8 cellular contexts compared by ENCODE assay signal in genomic region chr13:91346848-91347211, GRCh38. TPM values are rescaled to one million over a fixed set of nuclear protein-coding genes. Genes with fewer than 3 reads are reported as not detected.
A peak's percentile ranks its signal among the peaks of the same experiment; 100 is the strongest.
DNase-seq lines count a peak whose midpoint lies in the region; ATAC-seq, FAIRE-seq and TF ChIP-seq lines count a peak whose summit lies in the region.

No MANE protein-coding gene starts in this region.

- SMC1A ChIA-PET in GM12878 (lab: Charles Lee; ENCODE audit: uncharacterized antibody, unreplicated experiment): interaction anchor here (0.6 to 4.6 kb wide), 10 partner anchors 15 to 183 kb away, joined by 3 to 47 read pairs (median 3); no protein-coding TSS in a partner anchor

- H3K36me3 ChIP-seq in BJ (ENCODE audit: control insufficient read depth, insufficient read depth, low read length) (no peaks in the 10 kb centered on the region), GM12878 (ENCODE audit: control insufficient read depth in 2 of 2, insufficient read depth in 2 of 2, low read length in 1 of 2) (peaks cover 3 to 9% of the 10 kb centered on the region in 2 experiments; a peak in 3 of 4 replicates), kidney (ENCODE audit: control insufficient read depth in 1 of 2, insufficient read depth in 2 of 2, low read length in 2 of 2) (peaks cover 2 to 5% of the 10 kb centered on the region in 2 donors)

- under 1% methylated on average over 11 of the region's 11 CpGs for WGBS in GM12878 (ENCODE audit: insufficient coverage, insufficient replicate concordance, low lambda C conversion rate, missing lambda C conversion rate)

- TF ChIP-seq POLR2A in GM12878 (IDR thresholded peaks at IDR 0.05; ENCODE audit: low read depth, low read length): no peak

- BruUV-seq in GM12878 (replicated peaks; lab: Mats Ljungman, UMichigan): TSS peak; percentile 80

- peak overlapping the region; percentile 98 for H3K4me2 ChIP-seq in GM12878 (ENCODE audit: control insufficient read depth, insufficient read depth)

- intact Hi-C loops in GM12878 (cut with micrococcal nuclease; ENCODE audit: unreplicated experiment): loop anchor here (2.0 kb wide), 1 partner anchor 16 kb away; no protein-coding TSS in a partner anchor
- intact Hi-C loops in kidney (cut with DNase I): no loop called here

- FAIRE-seq in GM12878 (lab: Jason Lieb, UNC) (no peak), kidney (lab: Jason Lieb, UNC) (no peak)

- no peaks in the 10 kb centered on the region for H3K9me3 ChIP-seq in GM12878 (replicated peaks; ENCODE audit: control insufficient read depth, insufficient read depth, low read length)
- no peaks in the 10 kb centered on the region for H3K9me3 ChIP-seq in kidney (ENCODE audit: control insufficient read depth in 1 of 2, low read length in 2 of 2)

- H3K79me2 ChIP-seq in GM12878 (ENCODE audit: control insufficient read depth, insufficient read depth, low read length): peaks cover 42% of the 10 kb centered on the region

- TF ChIP-seq RAD21 in GM12878 (IDR thresholded peaks at IDR 0.05; ENCODE audit: insufficient read depth, low read depth, low read length): no peak

- CTCF ChIA-PET in BJ (lab: Yijun Ruan, JAX) (no interaction called here), RWPE1 (lab: Yijun Ruan, JAX) (no interaction called here), GM12878 (lab: Yijun Ruan, JAX) (interaction anchor here (0.6 to 2.8 kb wide), 6 partner anchors 16 to 212 kb away, joined by 3 to 40 read pairs (median 6); no protein-coding TSS in a partner anchor)

- POLR2A ChIA-PET in BJ (lab: Charles Lee) (no interaction called here), RWPE1 (lab: Yijun Ruan, JAX; ENCODE audit: low non-redundant PET) (no interaction called here), GM12878 (lab: Charles Lee) (interaction anchor here (0.9 to 3.2 kb wide), 5 partner anchors 12 to 35 kb away, joined by 3 to 15 read pairs (median 7); no protein-coding TSS in a partner anchor)

- DNase-seq in BJ (ENCODE audit: low read depth): no peak
- DNase-seq in RWPE1 (ENCODE audit: low spot score): no peak
- peak; percentile 25 for DNase-seq in GM12878 (ENCODE audit: low read depth, low spot score)
- no peak for DNase-seq in kidney
- DNase-seq in stimulated activated CD4-positive, alpha-beta T cell treated with anti-CD3 and anti-CD28 coated beads, Interleukin-4, amount 100 ng/mL, for 24 hours: peak; percentile 66
- DNase-seq in ACHN: no peak

- TF ChIP-seq EP300 in GM12878 (IDR thresholded peaks at IDR 0.05; ENCODE audit: borderline replicate concordance in 1 of 2, control insufficient read depth in 1 of 2, low read depth in 2 of 2, low read length in 2 of 2): no peak

- H3K27me3 ChIP-seq in BJ (ENCODE audit: control insufficient read depth, insufficient read depth, low read length) (no peaks in the 10 kb centered on the region), GM12878 (replicated peaks in 1 of 2; ENCODE audit: control insufficient read depth in 2 of 2, insufficient read depth in 2 of 2, low read length in 1 of 2) (no peaks in the 10 kb centered on the region)

- no peak for TF ChIP-seq CTCF in BJ (IDR thresholded peaks at IDR 0.05; ENCODE audit: insufficient read depth, low read depth, low read length)
- TF ChIP-seq CTCF in RWPE1 (conservative IDR thresholded peaks at IDR 0.05; ENCODE audit: low read depth): no peak
- no peak for TF ChIP-seq CTCF in GM12878 (IDR thresholded peaks at IDR 0.05 in 2 of 3, conservative IDR thresholded peaks at IDR 0.05 in 1 of 3; ENCODE audit: control insufficient read depth in 2 of 3, extremely low read depth in 1 of 3, insufficient read depth in 1 of 3, low read depth in 3 of 3, low read length in 3 of 3)
- TF ChIP-seq CTCF in kidney (IDR thresholded peaks at IDR 0.05; ENCODE audit: borderline replicate concordance, extremely low read depth, insufficient read depth): no peak

- H3K4me3 ChIP-seq in BJ (ENCODE audit: low read depth, low read length) (peak overlapping the region; percentile 45), GM12878 (peak overlapping the region; percentile 72), kidney (ENCODE audit: low read length in 2 of 2) (peak overlapping the region; percentile 63 to 78)

- H3K9ac ChIP-seq in GM12878 (ENCODE audit: control insufficient read depth, insufficient read depth, low read length) (peak overlapping the region; percentile 84), kidney (ENCODE audit: low read length in 2 of 2) (peak overlapping the region; percentile 38 to 75)

- peak overlapping the region; percentile 69 for H2AFZ ChIP-seq in GM12878 (ENCODE audit: control insufficient read depth, low read depth, low read length)

- in situ Hi-C loops in GM12878 (cut with MboI): no loop called here
- in situ Hi-C loops in ACHN (cut with HindIII; ENCODE audit: low pct_ligation_motif_present, low pct_unique_long_range_greater_than_20kb, low sequenced_read_pairs): no loop called here

- H3K4me1 ChIP-seq in GM12878 (ENCODE audit: control insufficient read depth, insufficient read depth, low read length) (peaks cover 11% of the 10 kb centered on the region; the same call in 1 of the 2 replicates), kidney (ENCODE audit: control insufficient read depth in 1 of 2, insufficient read depth in 1 of 2, low read depth in 1 of 2, low read length in 2 of 2) (peaks cover 5 to 8% of the 10 kb centered on the region in 2 donors)

- H4K20me1 ChIP-seq in GM12878 (ENCODE audit: control insufficient read depth, insufficient read depth): peaks cover 5% of the 10 kb centered on the region; the same call in 1 of the 2 replicates

- RAD21 ChIA-PET in GM12878 (lab: Charles Lee; ENCODE audit: unreplicated experiment): interaction anchor here (0.5 to 4.4 kb wide), 4 partner anchors 15 to 45 kb away, joined by 3 to 60 read pairs (median 18); no protein-coding TSS in a partner anchor

- H3K27ac ChIP-seq in RWPE1 (peak overlapping the region; percentile 91), GM12878 (ENCODE audit: control insufficient read depth, insufficient read depth) (peak overlapping the region; percentile 81), kidney (ENCODE audit: low read depth in 2 of 2, low read length in 2 of 2) (peak overlapping the region in 1 of 2 donors; percentile 2)

- ATAC-seq in GM18909 (IDR thresholded peaks at IDR 0.05; ENCODE audit: poor library complexity, unreplicated experiment) (peak; percentile 26), HG03103 (IDR thresholded peaks at IDR 0.05; ENCODE audit: low read depth, unreplicated experiment) (peak; percentile 25), GM12878 (peak; percentile 44)

TF ChIP-seq in GM12878, 131 proteins besides CTCF, POLR2A, EP300 and RAD21 (continues in another document):
- TF ChIP-seq GABPA (IDR thresholded peaks at IDR 0.05; ENCODE audit: low read depth): 0 out of 2 replicates have a peak, but pooled peaks have one; percentile 7

RNA-seq across cellular contexts. Expression of gene MIR17HG, which starts 0.7 kb away (rescaled TPM):
- 0.25 and 0.42 TPM in 2 replicates for polyA plus RNA-seq in BJ (2011; rRNA removed)
- 1.3 and 2.6 TPM in 2 replicates for polyA minus RNA-seq in BJ (2011; rRNA and poly(A)+ RNA removed)
- total RNA-seq in GM12878 (2013; cell fraction: nucleolus; rRNA removed): 157 and 159 TPM in 2 replicates
- 34.8 and 44.1 TPM in 2 replicates for total RNA-seq in GM12878 (2014; rRNA removed)
- 37.7 and 39.9 TPM in 2 replicates for total RNA-seq in GM12878 (2014; rRNA removed; fragmentation: Illumina TruSeq; extraction: Trizol)
- total RNA-seq in GM12878 (2021): 21.2 and 23.5 TPM in 2 replicates
- polyA plus RNA-seq in GM12878 (2011; ENCODE audit: low read depth): 6.4 TPM
- 16.6 and 29.5 TPM in 2 replicates for polyA plus RNA-seq in GM12878 (2011; rRNA removed)
- polyA plus RNA-seq in GM12878 (2011; cell fraction: cytosol; rRNA removed): 3.0 and 3.6 TPM in 2 replicates
- polyA plus RNA-seq in GM12878 (2011; cell fraction: nucleus; rRNA removed): 20.1 and 26.2 TPM in 2 replicates
- 8.0 and 13.4 TPM in 2 replicates for polyA plus RNA-seq in GM12878 (2012)
- 11.9 and 16.6 TPM in 2 replicates for polyA plus RNA-seq in GM12878 (2014; fragmentation: Illumina TruSeq; extraction: Trizol)
- polyA plus RNA-seq in GM12878 (2014; fragmentation: Nextera tagmentation; extraction: Ambion mirVana): 10 to 100 TPM; 11.6 to 13.6 TPM
- 16.4 and 19.4 TPM in 2 replicates for polyA plus RNA-seq in GM12878 (2014; rRNA removed)
- polyA plus RNA-seq in GM12878 (2016; fragmentation: Nextera tagmentation; extraction: Ambion mirVana): 1 to 10 TPM; 4.4 to 5.1 TPM
- 27.6 and 40.8 TPM in 2 replicates for polyA minus RNA-seq in GM12878 (2011; rRNA and poly(A)+ RNA removed)
- 3.7 and 3.9 TPM in 2 replicates for polyA minus RNA-seq in GM12878 (2011; cell fraction: cytosol; rRNA and poly(A)+ RNA removed)
- 124 and 145 TPM in 2 replicates for polyA minus RNA-seq in GM12878 (2011; cell fraction: nucleus; rRNA and poly(A)+ RNA removed)
- total RNA-seq in kidney: 5.7 TPM
- 1.2 TPM for polyA plus RNA-seq in kidney (ENCODE audit: insufficient read depth, low read depth, low replicate concordance)

RNA-seq across cellular contexts. Expression of gene GPC5, which starts 51.6 kb away (rescaled TPM):
- 0.18 TPM in 1 of 2 replicates, not detected in the other for polyA plus RNA-seq in BJ (2011; rRNA removed)
- not detected in 2 replicates for polyA minus RNA-seq in BJ (2011; rRNA and poly(A)+ RNA removed)
- total RNA-seq in GM12878 (2013; cell fraction: nucleolus; rRNA removed): 54.8 and 55.7 TPM in 2 replicates
- total RNA-seq in GM12878 (2014; rRNA removed): 0.45 and 1.0 TPM in 2 replicates
- total RNA-seq in GM12878 (2014; rRNA removed; fragmentation: Illumina TruSeq; extraction: Trizol): 0.13 and 0.60 TPM in 2 replicates
- 0.32 and 0.44 TPM in 2 replicates for total RNA-seq in GM12878 (2021)
- 0.80 TPM for polyA plus RNA-seq in GM12878 (2011; ENCODE audit: low read depth)
- 0.49 and 0.87 TPM in 2 replicates for polyA plus RNA-seq in GM12878 (2011; rRNA removed)
- 0.78 and 0.87 TPM in 2 replicates for polyA plus RNA-seq in GM12878 (2011; cell fraction: cytosol; rRNA removed)
- 1.1 and 2.2 TPM in 2 replicates for polyA plus RNA-seq in GM12878 (2011; cell fraction: nucleus; rRNA removed)
- 0.95 and 1.6 TPM in 2 replicates for polyA plus RNA-seq in GM12878 (2012)
- polyA plus RNA-seq in GM12878 (2014; fragmentation: Illumina TruSeq; extraction: Trizol): 0.43 and 0.47 TPM in 2 replicates
- polyA plus RNA-seq in GM12878 (2014; fragmentation: Nextera tagmentation; extraction: Ambion mirVana): under 1 TPM in 1 of 2 experiments, not detected in 1; 0.05 TPM
- polyA plus RNA-seq in GM12878 (2014; rRNA removed): 0.19 and 0.41 TPM in 2 replicates
- under 1 TPM; 0.39 to 0.47 TPM for polyA plus RNA-seq in GM12878 (2016; fragmentation: Nextera tagmentation; extraction: Ambion mirVana)
- 5.3 and 7.9 TPM in 2 replicates for polyA minus RNA-seq in GM12878 (2011; rRNA and poly(A)+ RNA removed)
- polyA minus RNA-seq in GM12878 (2011; cell fraction: cytosol; rRNA and poly(A)+ RNA removed): not detected in 2 replicates
- polyA minus RNA-seq in GM12878 (2011; cell fraction: nucleus; rRNA and poly(A)+ RNA removed): 6.9 and 9.1 TPM in 2 replicates
- total RNA-seq in kidney: 0.47 TPM
- polyA plus RNA-seq in kidney (ENCODE audit: insufficient read depth, low read depth, low replicate concordance): 6.8 TPM

Comparison
In these comparisons a context has a peak if more than half of its experiments do, and no peak if none do; other contexts are left out.
1. DNase-seq: peak in GM12878 (single experiment) and stimulated activated CD4-positive, alpha-beta T cell treated with anti-CD3 and anti-CD28 coated beads, Interleukin-4, amount 100 ng/mL, for 24 hours (single experiment); none in BJ (single experiment), RWPE1 (single experiment), kidney (single experiment) and ACHN (single experiment).
2. Peak in every context shown above with its lines, with median percentiles within 50 percentile points of each other: H3K4me3 ChIP-seq and ATAC-seq.